ENCODE assay signal across 19 cellular contexts in the genomic region with DNA sequence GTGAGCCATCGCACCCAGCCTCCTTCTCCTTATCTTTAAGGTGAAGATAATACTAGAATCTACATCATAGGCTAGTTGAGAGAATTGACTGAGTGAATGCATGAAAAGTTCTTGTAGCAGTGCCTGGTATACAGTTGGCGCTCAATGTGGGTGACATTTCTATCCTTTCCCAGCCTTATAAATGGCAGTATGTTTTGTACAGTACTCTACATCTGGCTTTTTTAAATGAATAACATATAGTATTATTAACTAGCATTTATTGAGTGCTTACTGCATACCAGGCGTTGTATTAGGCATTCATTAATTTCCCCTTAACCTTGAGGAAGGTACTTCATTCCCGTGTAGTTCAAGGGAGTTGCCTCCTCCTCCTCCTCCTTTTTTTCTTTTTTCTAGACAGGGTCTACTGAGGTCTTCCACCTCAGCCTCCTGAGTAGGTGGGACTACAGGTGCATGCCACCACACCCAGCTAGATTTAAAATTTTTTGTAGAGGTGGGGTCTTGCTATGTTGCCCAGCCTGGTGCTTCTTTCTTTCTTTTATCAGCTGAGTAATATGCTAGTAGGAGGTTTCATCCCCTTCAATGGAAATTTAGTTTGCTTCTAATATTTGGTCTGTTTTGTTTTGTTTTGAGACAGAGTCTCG. TPM values are rescaled to one million over a fixed set of nuclear protein-coding genes. Genes with fewer than 3 reads are reported as not detected.
"Had no signal": no experiment of that assay in that cellular context is flagged by ENCODE, and none has a peak within 500 bp of the region (broad histone marks: within the 10 kb centered on the region; RNA-seq: fewer than 3 reads in every experiment).

No MANE protein-coding gene starts in this region.

- FAIRE-seq: astrocyte, bronchial epithelial cell had no signal

- DNase-seq: activated CD4-positive, alpha-beta memory T cell treated with anti-CD3 and anti-CD28 coated beads for 36 hours; activated CD8-positive, alpha-beta memory T cell treated with anti-CD3 and anti-CD28 coated beads, Interleukin-2, amount 10 ng/mL, durations not matched to agents 7 days and 5 days; activated naive CD4-positive, alpha-beta T cell treated with anti-CD3 and anti-CD28 coated beads, Interleukin-2, amount 10 ng/mL, durations not matched to agents 7 days and 5 days; activated T-cell treated with anti-CD3 and anti-CD28 coated beads, Interleukin-2, amount 50 U/mL, for 1 hour; dorsolateral prefrontal cortex; endodermal cell; naive thymus-derived CD8-positive, alpha-beta T cell; occipital lobe; stimulated activated naive CD8-positive, alpha-beta T cell treated with anti-CD3 and anti-CD28 coated beads, Interleukin-15, Interleukin-2, amounts not matched to agents 100 U/mL and 50 U/mL, for 24 hours; WERI-Rb-1 had no signal

- H3K36me3 ChIP-seq: gastroesophageal sphincter, WERI-Rb-1 had no signal

- H3K4me2 ChIP-seq: smooth muscle cell had no signal

- H3K27ac ChIP-seq: WERI-Rb-1 had no signal

- H3K4me3 ChIP-seq: mucosa of descending colon, smooth muscle cell had no signal

- H3K9me3 ChIP-seq: gastroesophageal sphincter, mucosa of descending colon had no signal

- ATAC-seq: activated CD8-positive, alpha-beta memory T cell treated with anti-CD3 and anti-CD28 coated beads, Interleukin-2, amount 10 ng/mL, durations not matched to agents 7 days and 5 days; gastroesophageal sphincter; left colon; mucosa of descending colon; naive thymus-derived CD8-positive, alpha-beta T cell; right cardiac atrium; stimulated activated naive CD8-positive, alpha-beta T cell treated with anti-CD3 and anti-CD28 coated beads, Interleukin-15, Interleukin-2, amounts not matched to agents 100 U/mL and 50 U/mL, for 24 hours had no signal

RNA-seq across cellular contexts. Expression of gene C5AR1, which starts 2.8 kb away (rescaled TPM):
- total RNA-seq: epithelial cell of proximal tubule had no signal

RNA-seq across cellular contexts. Expression of gene C5AR2, which starts 19.5 kb away (rescaled TPM):
- total RNA-seq: astrocyte, endodermal cell, epithelial cell of proximal tubule, progenitor cell of endocrine pancreas had no signal
- polyA plus RNA-seq: naive thymus-derived CD8-positive, alpha-beta T cell; smooth muscle cell had no signal
